ENCODE assay signal across 19 cellular contexts in the genomic region with DNA sequence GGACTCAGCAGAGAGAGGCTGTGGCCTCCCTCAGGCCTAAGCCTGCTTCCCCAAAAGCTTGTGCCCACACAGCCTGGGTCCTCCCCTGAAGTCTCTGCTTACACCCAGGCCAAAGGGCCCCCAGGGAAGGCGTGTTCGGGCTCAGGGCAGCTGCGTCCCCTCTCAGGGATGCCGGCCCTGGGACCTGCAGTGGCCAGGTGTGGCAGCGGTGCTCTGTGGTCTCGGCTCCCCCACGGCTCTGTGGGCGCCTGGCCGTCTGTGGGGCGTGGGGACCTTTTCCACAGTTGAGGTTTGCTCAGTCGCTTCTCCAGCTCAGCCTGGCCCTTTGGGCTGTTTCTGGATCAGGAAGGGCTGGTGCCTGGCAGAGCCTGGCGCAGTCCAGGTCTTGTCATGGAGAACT.
"Had no signal": no experiment of that assay in that cellular context is flagged by ENCODE, and none has a peak within 500 bp of the region (broad histone marks: within the 10 kb centered on the region; RNA-seq: fewer than 3 reads in every experiment).

No MANE protein-coding gene starts in this region.

- H3K27me3 ChIP-seq: gastroesophageal sphincter, neural progenitor cell, pancreas, sigmoid colon, transverse colon had no signal

- H3K9me3 ChIP-seq: pancreas, sigmoid colon, transverse colon had no signal

- H3K9ac ChIP-seq: neural progenitor cell had no signal

- H3K27me3 Mint-ChIP-seq: memory B cell; stimulated activated naive B cell treated with anti-CD40 and anti-IgM and Interleukin-4, amounts not matched to agents 10 μg/mL and 1 μg/mL and 100 μg/mL, for 72 hours had no signal

- H3K4me3 Mint-ChIP-seq: activated naive CD4-positive, alpha-beta T cell treated with anti-CD3 and anti-CD28 coated beads, Interleukin-2, amount 10 ng/mL, durations not matched to agents 7 days and 5 days; activated naive CD8-positive, alpha-beta T cell treated with anti-CD3 and anti-CD28 coated beads, Interleukin-2, amount 50 U/mL, for 24 hours; memory B cell; naive thymus-derived CD4-positive, alpha-beta T cell; neural progenitor cell; stimulated activated naive B cell treated with anti-CD40 and anti-IgM and Interleukin-4, amounts not matched to agents 10 μg/mL and 1 μg/mL and 100 μg/mL, for 72 hours had no signal

- H3K27ac ChIP-seq: neural progenitor cell, pancreas had no signal

- H3K27ac Mint-ChIP-seq: activated naive CD4-positive, alpha-beta T cell treated with anti-CD3 and anti-CD28 coated beads, Interleukin-2, amount 10 ng/mL, durations not matched to agents 7 days and 5 days; activated naive CD8-positive, alpha-beta T cell treated with anti-CD3 and anti-CD28 coated beads, Interleukin-2, amount 50 U/mL, for 24 hours; memory B cell; neural progenitor cell; stimulated activated naive B cell treated with anti-CD40 and anti-IgM and Interleukin-4, amounts not matched to agents 10 μg/mL and 1 μg/mL and 100 μg/mL, for 72 hours had no signal

- H3K9me3 Mint-ChIP-seq: activated naive CD8-positive, alpha-beta T cell treated with anti-CD3 and anti-CD28 coated beads, Interleukin-2, amount 50 U/mL, for 24 hours; memory B cell had no signal

- DNase-seq: activated CD4-positive, alpha-beta T cell treated with anti-CD3 and anti-CD28 coated beads, Interleukin-2, amount 50 U/mL, for 1 hour; activated CD8-positive, alpha-beta memory T cell treated with anti-CD3 and anti-CD28 coated beads, Interleukin-2, amount 50 U/mL, for 4 hours; activated effector memory CD4-positive, alpha-beta T cell treated with Interleukin-2 at 50 U/mL for 16 hours; activated naive CD4-positive, alpha-beta T cell treated with anti-CD3 and anti-CD28 coated beads, Interleukin-2, amount 10 ng/mL, durations not matched to agents 7 days and 5 days; activated naive CD8-positive, alpha-beta T cell treated with anti-CD3 and anti-CD28 coated beads, Interleukin-2, amount 50 U/mL, for 24 hours; activated T-cell treated with anti-CD3 and anti-CD28 coated beads, Interleukin-2, amount 50 U/mL, for 48 hours; aorta; cortex of kidney; effector CD4-positive, alpha-beta T cell; immature natural killer cell; kidney glomerular epithelial cell; naive thymus-derived CD4-positive, alpha-beta T cell; pancreas; sigmoid colon; stimulated activated naive B cell treated with anti-CD40 and anti-IgM and Interleukin-4, amounts not matched to agents 10 μg/mL and 1 μg/mL and 100 μg/mL, for 72 hours; transverse colon had no signal

- H3K4me3 ChIP-seq: gastroesophageal sphincter, neural progenitor cell, pancreas, sigmoid colon, transverse colon had no signal

- H3K4me2 ChIP-seq: neural progenitor cell had no signal

- H3K36me3 ChIP-seq: neural progenitor cell, pancreas, transverse colon had no signal

- H3K36me3 Mint-ChIP-seq: memory B cell, neural progenitor cell had no signal
